Comparison of ENCODE assay signal across 20 cellular contexts in the genomic region with DNA sequence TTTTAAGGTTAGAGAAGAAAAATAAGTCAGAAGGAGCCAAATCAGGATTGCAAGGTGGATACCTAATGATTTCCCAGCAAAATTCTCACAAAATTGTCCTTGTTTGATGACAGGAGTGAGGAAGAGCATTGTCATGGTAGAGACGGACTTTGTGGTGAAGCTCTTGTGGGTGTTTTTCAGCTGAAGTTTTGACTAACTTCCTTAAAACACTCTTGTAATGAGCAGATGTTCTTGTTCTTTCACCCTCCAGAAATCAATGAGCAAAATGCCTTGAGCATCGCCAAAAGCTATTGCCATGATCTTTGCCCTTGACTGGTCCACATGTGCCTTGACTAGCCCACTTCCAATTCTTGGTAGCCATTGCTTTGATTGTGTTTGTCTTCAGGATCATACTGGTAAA. TPM values are rescaled to one million over a fixed set of nuclear protein-coding genes. Genes with fewer than 3 reads are reported as not detected.
A peak's percentile ranks its signal among the peaks of the same experiment; 100 is the strongest.
DNase-seq lines count a peak whose midpoint lies in the region; ATAC-seq and TF ChIP-seq lines count a peak whose summit lies in the region.
"Had no signal": no experiment of that assay in that cellular context is flagged by ENCODE, and none has a peak within 500 bp of the region (broad histone marks: within the 10 kb centered on the region; RNA-seq: fewer than 3 reads in every experiment).

No MANE protein-coding gene starts in this region.

- H3K4me1 Mint-ChIP-seq in memory B cell = peaks cover 10% of the 10 kb centered on the region

- H3K36me3 Mint-ChIP-seq in memory B cell = no peaks in the 10 kb centered on the region
- H3K36me3 Mint-ChIP-seq: CD14-positive monocyte had no signal

- TF ChIP-seq POLR2A in body of pancreas (IDR thresholded peaks at IDR 0.05) = no peak

- DNase-seq in memory B cell (ENCODE audit: low spot score in 2 of 2) = no peak
- DNase-seq in NCI-H446 treated with DMSO at 0.1 percent for 48 hours (lab: John Stamatoyannopoulos, UW) = no peak
- DNase-seq in body of pancreas = no peak
- no peak for DNase-seq in cortex of kidney (lab: John Stamatoyannopoulos, UW)
- DNase-seq: activated naive CD8-positive, alpha-beta T cell treated with anti-CD3 and anti-CD28 coated beads, Interleukin-2, amount 10 ng/mL, durations not matched to agents 7 days and 5 days; central memory CD4-positive, alpha-beta T cell; gastrocnemius medialis; mammary epithelial cell; NCI-H1436; NCI-H510A; stimulated activated CD4-positive, alpha-beta T cell treated with anti-CD3 and anti-CD28 coated beads, Interleukin-4, amount 100 ng/mL, for 24 hours; stimulated activated naive CD4-positive, alpha-beta T cell had no signal

- TF ChIP-seq CTCF in body of pancreas (IDR thresholded peaks at IDR 0.05) = no peak

- peaks cover 12% of the 10 kb centered on the region for H3K27me3 Mint-ChIP-seq in memory B cell

- no peak overlapping the region for H3K4me3 ChIP-seq in body of pancreas
- H3K4me3 ChIP-seq: gastrocnemius medialis had no signal

- H3K9me3 Mint-ChIP-seq in memory B cell = peaks cover 1% of the 10 kb centered on the region

- no peaks in the 10 kb centered on the region for H3K36me3 ChIP-seq in body of pancreas (replicated peaks in 1 of 2; ENCODE audit: insufficient read depth in 1 of 2, low read depth in 2 of 2)
- H3K36me3 ChIP-seq: gastrocnemius medialis, neutrophil had no signal

- intact Hi-C loops in body of pancreas (cut with DNase I) = no loop called here

- no peaks in the 10 kb centered on the region for H3K27me3 ChIP-seq in body of pancreas
- H3K27me3 ChIP-seq: gastrocnemius medialis had no signal

- H3K27ac Mint-ChIP-seq in memory B cell = no peak overlapping the region
- H3K27ac Mint-ChIP-seq: activated naive CD8-positive, alpha-beta T cell treated with anti-CD3 and anti-CD28 coated beads, Interleukin-2, amount 10 ng/mL, durations not matched to agents 7 days and 5 days; CD14-positive monocyte had no signal

- peak; percentile 80 for ATAC-seq in GM18868 (IDR thresholded peaks at IDR 0.05; ENCODE audit: unreplicated experiment)
- ATAC-seq in GM21576 (IDR thresholded peaks at IDR 0.05; ENCODE audit: unreplicated experiment) = peak; percentile 66
- peak; percentile 58 for ATAC-seq in HG03280 (IDR thresholded peaks at IDR 0.05; ENCODE audit: unreplicated experiment)
- ATAC-seq in memory B cell (ENCODE audit: low read depth) = peak; percentile 59
- ATAC-seq in body of pancreas = no peak
- ATAC-seq: activated CD4-positive, CD25-positive, alpha-beta regulatory T cell treated with anti-CD3 and anti-CD28 coated beads, Interleukin-2, amount 50 U/mL, for 24 hours; gastrocnemius medialis; Panc1 had no signal

- no peak overlapping the region for H3K27ac ChIP-seq in body of pancreas
- H3K27ac ChIP-seq: gastrocnemius medialis, neutrophil had no signal

- no peaks in the 10 kb centered on the region for H3K4me1 ChIP-seq in body of pancreas
- H3K4me1 ChIP-seq: gastrocnemius medialis had no signal

- H3K4me3 Mint-ChIP-seq in memory B cell = no peak overlapping the region
- H3K4me3 Mint-ChIP-seq: activated naive CD8-positive, alpha-beta T cell treated with anti-CD3 and anti-CD28 coated beads, Interleukin-2, amount 10 ng/mL, durations not matched to agents 7 days and 5 days; CD14-positive monocyte had no signal

- 69 to 81% methylated on average over 2 of the region's 2 CpGs for WGBS in body of pancreas, 2 donors

- no peaks in the 10 kb centered on the region for H3K9me3 ChIP-seq in body of pancreas
- H3K9me3 ChIP-seq: gastrocnemius medialis, neutrophil had no signal

RNA-seq across cellular contexts. Expression of a gene that starts 20.0 kb away (rescaled TPM):
- total RNA-seq in body of pancreas = 10 to 100 TPM in 1 of 2 donors, 1 to 10 TPM in 1; 4.2 to 11.5 TPM
- total RNA-seq: Daoy, gastrocnemius medialis had no signal

RNA-seq across cellular contexts. Expression of a gene that starts 21.3 kb away (rescaled TPM):
- total RNA-seq in body of pancreas = 1 to 10 TPM in 1 of 2 donors, under 1 TPM in 1; 0.52 to 3.6 TPM
- total RNA-seq: Daoy, gastrocnemius medialis had no signal
